1 cellular context compared by ENCODE assay signal in the genomic region with DNA sequence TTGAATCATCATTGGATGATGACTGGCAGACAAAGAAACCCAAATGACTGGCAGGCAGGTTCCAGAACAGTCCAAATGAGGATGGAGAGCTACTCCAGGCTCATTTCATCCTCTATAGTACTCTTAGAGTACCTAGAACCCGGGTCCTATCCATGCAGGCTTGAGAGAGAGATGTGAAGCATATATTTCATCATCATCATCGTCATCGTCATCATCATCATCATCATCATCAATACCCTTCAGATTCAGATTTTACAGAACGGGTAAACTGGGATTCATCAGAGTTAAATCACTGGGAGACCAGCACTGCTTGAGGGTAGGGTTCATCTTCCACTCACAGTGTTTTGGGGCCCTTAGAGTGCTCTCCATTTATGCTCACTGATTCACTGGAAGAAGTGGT.
TF ChIP-seq lines count a peak whose summit lies in the region.

No MANE protein-coding gene starts in this region.

TF ChIP-seq in HEK293, 187 proteins besides CTCF, POLR2A, EP300 and RAD21 (continued from another document):
- TF ChIP-seq ZNF10 (tag by site-specific recombination; IDR thresholded peaks at IDR 0.05) = no peak
